9 cellular contexts compared by ENCODE assay signal in the genomic region with DNA sequence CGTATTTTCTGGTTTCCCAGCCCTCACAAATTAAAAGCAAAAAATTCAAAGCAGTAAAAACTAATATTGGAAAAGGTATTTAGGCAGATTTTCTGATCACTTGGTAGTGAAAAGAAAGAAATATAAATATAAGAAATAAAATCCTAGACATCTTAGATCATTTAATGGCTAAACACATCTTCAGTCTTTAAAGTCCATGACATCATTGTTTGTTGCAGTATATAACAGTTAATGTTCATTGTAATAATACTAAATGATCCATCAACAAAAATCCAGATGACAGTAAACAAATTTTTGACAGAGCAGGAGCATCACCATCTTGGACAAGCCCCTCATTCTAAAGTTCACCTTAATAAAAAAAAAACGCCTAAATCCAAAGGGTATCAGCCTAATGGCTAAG.
"Had no signal": no experiment of that assay in that cellular context is flagged by ENCODE, and none has a peak within 500 bp of the region (broad histone marks: within the 10 kb centered on the region; RNA-seq: fewer than 3 reads in every experiment).

No MANE protein-coding gene starts in this region.

- H3K4me3 ChIP-seq: GM23248, HAP-1, K562 had no signal

- H3K27ac ChIP-seq: GM23248 had no signal

- FAIRE-seq: HTR-8/SVneo, K562 had no signal

- H3K9ac ChIP-seq: GM23248 had no signal

- ATAC-seq: HCT116, K562 had no signal

- H3K36me3 ChIP-seq: HAP-1 had no signal

- DNase-seq: GM23248, GOT3, H7, IMR-90, KG1 had no signal

- H2AFZ ChIP-seq: GM23248 had no signal
